ENCODE assay signal across 9 cellular contexts in genomic region chr20:2210646-2211556, GRCh38.
A peak's percentile ranks its signal among the peaks of the same experiment; 100 is the strongest.
DNase-seq lines count a peak whose midpoint lies in the region; ATAC-seq and TF ChIP-seq lines count a peak whose summit lies in the region.
"Had no signal": no experiment of that assay in that cellular context is flagged by ENCODE, and none has a peak within 500 bp of the region (broad histone marks: within the 10 kb centered on the region; RNA-seq: fewer than 3 reads in every experiment).

No MANE protein-coding gene starts in this region.

- H3K9ac ChIP-seq in fibroblast of lung (ENCODE audit: insufficient read depth, low read length) (no peak overlapping the region), neural progenitor cell (no peak overlapping the region)

- no peak overlapping the region for H3K4me3 Mint-ChIP-seq in neural progenitor cell

- no peaks in the 10 kb centered on the region for H3F3A ChIP-seq in neural progenitor cell (ENCODE audit: low read depth)

- no peaks in the 10 kb centered on the region for H4K20me1 ChIP-seq in fibroblast of lung (ENCODE audit: control insufficient read depth, extremely low read depth, insufficient read depth, low read length)
- H4K20me1 ChIP-seq in neural progenitor cell (ENCODE audit: low read depth) = no peaks in the 10 kb centered on the region

- H3K4me2 ChIP-seq in fibroblast of lung (ENCODE audit: extremely low read depth, insufficient read depth, low read length) (no peak overlapping the region), neural progenitor cell (no peak overlapping the region)

- no peaks in the 10 kb centered on the region for H3K9me3 Mint-ChIP-seq in neural progenitor cell

- H3K79me2 ChIP-seq in fibroblast of lung (ENCODE audit: control insufficient read depth, insufficient read depth, low read length) (no peaks in the 10 kb centered on the region), neural progenitor cell (ENCODE audit: low read depth) (no peaks in the 10 kb centered on the region)

- no peak for ATAC-seq in GM19023 (IDR thresholded peaks at IDR 0.05; ENCODE audit: unreplicated experiment)

- peaks cover 3% of the 10 kb centered on the region for H3K4me1 ChIP-seq in fibroblast of lung (ENCODE audit: control insufficient read depth, extremely low read depth, insufficient read depth, low read length)
- no peaks in the 10 kb centered on the region for H3K4me1 ChIP-seq in neural progenitor cell

- H2AFZ ChIP-seq in fibroblast of lung (ENCODE audit: low read length) (no peak overlapping the region), neural progenitor cell (replicated peaks) (no peak overlapping the region)

- H3K27ac ChIP-seq in fibroblast of lung (ENCODE audit: insufficient read depth, low read length) (no peak overlapping the region), neural progenitor cell (no peak overlapping the region)

- H3K27me3 ChIP-seq in fibroblast of lung (ENCODE audit: control insufficient read depth, insufficient read depth, low read length) (peaks cover 7% of the 10 kb centered on the region), neural progenitor cell (peaks cover 28% of the 10 kb centered on the region)

- H3K9me3 ChIP-seq in fibroblast of lung (ENCODE audit: control insufficient read depth, insufficient read depth, low read depth, low read length) (no peaks in the 10 kb centered on the region), neural progenitor cell (ENCODE audit: low read depth) (no peaks in the 10 kb centered on the region)

- peak overlapping the region; percentile 17 for H3K27ac Mint-ChIP-seq in neural progenitor cell

- H3K36me3 Mint-ChIP-seq in neural progenitor cell = no peaks in the 10 kb centered on the region

- DNase-seq in EL = peak; percentile 77
- peak; percentile 100 for DNase-seq in NCI-H460 (ENCODE audit: extremely low read depth, low read depth)
- DNase-seq in fibroblast of lung (ENCODE audit: low read depth in 2 of 2) = peak; percentile 30 to 68
- peak; percentile 33 for DNase-seq in neural progenitor cell (ENCODE audit: low spot score)
- DNase-seq in GF-D8 (lab: John Stamatoyannopoulos, UW) = no peak
- no peak for DNase-seq in H4 (ENCODE audit: low spot score)
- DNase-seq in Ammon's horn (ENCODE audit: low spot score) = no peak
- DNase-seq: substantia nigra had no signal

- H3K27me3 Mint-ChIP-seq in neural progenitor cell (ENCODE audit: insufficient read depth, low read depth) = no peaks in the 10 kb centered on the region

- TF ChIP-seq CTCF in fibroblast of lung (conservative IDR thresholded peaks at IDR 0.05 in 1 of 2, IDR thresholded peaks at IDR 0.05 in 1 of 2; ENCODE audit: low read depth in 1 of 2, low read length in 2 of 2) (no peak), neural progenitor cell (IDR thresholded peaks at IDR 0.05) (no peak)

- H3K4me3 ChIP-seq in fibroblast of lung (replicated peaks in 1 of 4; ENCODE audit: control extremely low read depth in 1 of 4, insufficient read depth in 1 of 4, low read depth in 3 of 4, low read length in 4 of 4) = no peak overlapping the region
- no peak overlapping the region for H3K4me3 ChIP-seq in neural progenitor cell

- peaks cover 34% of the 10 kb centered on the region for H3K4me1 Mint-ChIP-seq in neural progenitor cell

- no peaks in the 10 kb centered on the region for H3K36me3 ChIP-seq in fibroblast of lung (ENCODE audit: control insufficient read depth, insufficient read depth, low read length)
- no peaks in the 10 kb centered on the region for H3K36me3 ChIP-seq in neural progenitor cell

Comparison
In these comparisons a context has a peak if more than half of its experiments do, and no peak if none do; other contexts are left out.
1. DNase-seq: peak in EL (single experiment), NCI-H460 (single experiment), fibroblast of lung (2 of 2) and neural progenitor cell (single experiment); none in GF-D8 (single experiment), H4 (single experiment) and Ammon's horn (single experiment).